12 cellular contexts compared by ENCODE assay signal in the genomic region with DNA sequence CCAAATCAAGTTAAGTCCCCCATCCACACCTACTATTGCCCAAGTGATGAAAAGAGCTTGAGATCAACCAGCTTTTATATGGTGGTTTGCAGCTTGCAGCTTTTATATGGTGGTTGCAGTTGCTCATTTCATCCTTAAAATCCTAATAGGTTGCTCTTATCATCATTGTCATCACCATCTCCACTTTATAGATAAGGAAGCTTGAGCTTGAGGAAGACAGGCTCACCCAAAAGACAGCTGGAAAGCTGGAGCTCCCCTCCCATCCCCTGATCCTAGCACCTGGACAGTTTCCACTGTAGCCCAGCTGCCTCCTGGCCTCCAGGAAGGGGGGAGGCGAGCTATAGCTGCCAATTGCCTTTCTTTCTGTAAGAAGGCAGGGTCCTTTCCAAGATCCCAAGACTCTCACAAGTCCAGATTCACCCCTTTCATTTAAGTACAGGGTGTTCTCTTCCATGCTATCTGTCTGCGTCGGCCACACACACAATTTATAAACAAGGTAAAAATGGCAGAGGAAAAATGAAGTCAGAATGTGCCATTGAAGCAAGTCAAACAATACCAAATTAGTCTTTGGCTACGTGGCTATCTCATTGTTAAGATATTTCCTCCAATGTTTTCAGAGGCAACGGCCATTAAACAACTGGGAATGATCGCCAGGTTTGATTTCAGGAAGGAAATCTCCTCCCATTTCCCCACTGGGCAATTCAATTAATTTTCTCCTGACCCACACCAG.
DNase-seq lines count a peak whose midpoint lies in the region; ATAC-seq and TF ChIP-seq lines count a peak whose summit lies in the region.
"Had no signal": no experiment of that assay in that cellular context is flagged by ENCODE, and none has a peak within 500 bp of the region (broad histone marks: within the 10 kb centered on the region; RNA-seq: fewer than 3 reads in every experiment).

No MANE protein-coding gene starts in this region.

- CTCF ChIA-PET in PC-3 (lab: Charles Lee): interaction anchor here (0.6 kb wide), 1 partner anchor 73 kb away, joined by 5 read pairs; no protein-coding TSS in a partner anchor

- no peaks in the 10 kb centered on the region for H3K9me2 ChIP-seq in PC-3 (replicated peaks; ENCODE audit: low read length)

- H3K79me2 ChIP-seq in PC-3 (ENCODE audit: low read length): 0 out of 2 replicates have a peak, but pooled peaks cover 3% of the 10 kb centered on the region

- H3K4me1 ChIP-seq in PC-3 (ENCODE audit: insufficient read depth, low read length): peaks cover 57% of the 10 kb centered on the region
- H3K4me1 ChIP-seq in muscle layer of duodenum (ENCODE audit: control insufficient read depth in 1 of 2, insufficient read depth in 2 of 2, low read length in 2 of 2): peaks cover 0 to 3% of the 10 kb centered on the region in 2 donors
- peaks cover 0 to 40% (median 15%) of the 10 kb centered on the region in 4 donors for H3K4me1 ChIP-seq in tibial artery

- H3K9ac ChIP-seq in PC-3 (ENCODE audit: low read length): peak overlapping the region; percentile 82

- peaks cover 6% of the 10 kb centered on the region for H3F3A ChIP-seq in PC-3 (ENCODE audit: low read length, unreplicated experiment)

- DNase-seq in PC-3: peak; percentile 67
- peak; percentile 95 for DNase-seq in dermis blood vessel endothelial cell
- DNase-seq in tibial artery: no peak
- DNase-seq in GF-D8 (lab: John Stamatoyannopoulos, UW): no peak
- DNase-seq in ecto neural progenitor cell (ENCODE audit: low spot score): no peak
- DNase-seq in putamen (ENCODE audit: low spot score): no peak
- DNase-seq: activated CD4-positive, alpha-beta T cell treated with anti-CD3 and anti-CD28 coated beads, Interleukin-2, amount 10 ng/mL, durations not matched to agents 7 days and 5 days; activated naive CD4-positive, alpha-beta T cell treated with anti-CD3 and anti-CD28 coated beads, Interleukin-2, amount 50 U/mL, for 16 hours had no signal

- H3K4me2 ChIP-seq in PC-3 (ENCODE audit: low read length): peak overlapping the region; percentile 60

- BruUV-seq in PC-3 (replicated peaks; lab: Mats Ljungman, UMichigan): TSS peak; percentile 36

- no peak for ATAC-seq in PC-3
- no peak for ATAC-seq in HG03135 (IDR thresholded peaks at IDR 0.05; ENCODE audit: unreplicated experiment)

- H3K36me3 ChIP-seq in PC-3 (ENCODE audit: low read depth, low read length) (0 out of 2 replicates have a peak, but pooled peaks cover 3% of the 10 kb centered on the region), muscle layer of duodenum (ENCODE audit: control insufficient read depth in 1 of 2, insufficient read depth in 2 of 2, low read length in 2 of 2) (no peaks in the 10 kb centered on the region), tibial artery (no peaks in the 10 kb centered on the region)
- H3K36me3 ChIP-seq: SJSA1 had no signal

- no peaks in the 10 kb centered on the region for H4K20me1 ChIP-seq in PC-3 (ENCODE audit: low read length)

- no peak for TF ChIP-seq CTCF in PC-3 (conservative IDR thresholded peaks at IDR 0.05; ENCODE audit: low read depth, low read length)
- TF ChIP-seq CTCF in tibial artery (IDR thresholded peaks at IDR 0.05): no peak

- H3K9me3 ChIP-seq in PC-3 (ENCODE audit: low read length) (no peaks in the 10 kb centered on the region), muscle layer of duodenum (ENCODE audit: control insufficient read depth in 1 of 2, low read length in 2 of 2) (peaks cover 0 to 3% of the 10 kb centered on the region in 2 donors), tibial artery (no peaks in the 10 kb centered on the region)
- H3K9me3 ChIP-seq: SJSA1 had no signal

- H3K4me3 ChIP-seq in PC-3 (ENCODE audit: low read length): no peak overlapping the region
- H3K4me3 ChIP-seq in muscle layer of duodenum (ENCODE audit: low read depth in 1 of 2, low read length in 2 of 2): no peak overlapping the region
- H3K4me3 ChIP-seq in tibial artery: no peak overlapping the region
- H3K4me3 ChIP-seq: SJSA1 had no signal

- H3K27ac ChIP-seq in PC-3 (ENCODE audit: low read length) (peak overlapping the region; percentile 97), muscle layer of duodenum (ENCODE audit: low read length) (peak overlapping the region; percentile 36), tibial artery (peak overlapping the region; percentile 29 to 54)
- H3K27ac ChIP-seq: epithelial cell of prostate, SJSA1 had no signal

- H2AFZ ChIP-seq in PC-3 (ENCODE audit: low read length): 0 out of 2 replicates have a peak overlapping the region, but pooled peaks have one; percentile 1

- no peaks in the 10 kb centered on the region for H3K27me3 ChIP-seq in PC-3 (ENCODE audit: low read length)
- H3K27me3 ChIP-seq in muscle layer of duodenum (ENCODE audit: low read depth, low read length): no peaks in the 10 kb centered on the region
- no peaks in the 10 kb centered on the region for H3K27me3 ChIP-seq in tibial artery

- POLR2A ChIA-PET in PC-3 (lab: Charles Lee; ENCODE audit: unreplicated experiment): no interaction called here

- intact Hi-C loops in PC-3 (cut with micrococcal nuclease) (loop anchor here (2.0 kb wide), 1 partner anchor 35 kb away; no protein-coding TSS in a partner anchor), tibial artery (cut with DNase I; ENCODE audit: low total_unique reads) (no loop called here)

Comparison
In these comparisons a context has a peak if more than half of its experiments do, and no peak if none do; other contexts are left out.
1. DNase-seq: peak in PC-3 (single experiment) and dermis blood vessel endothelial cell (single experiment); none in tibial artery (0 of 2), GF-D8 (single experiment), ecto neural progenitor cell (single experiment) and putamen (single experiment).
2. H3K27ac ChIP-seq: peak in every context shown above with its lines; median percentile 97 in PC-3; 42 in tibial artery; 36 in muscle layer of duodenum.